Comparison of ENCODE assay signal across 1 cellular context in the genomic region with DNA sequence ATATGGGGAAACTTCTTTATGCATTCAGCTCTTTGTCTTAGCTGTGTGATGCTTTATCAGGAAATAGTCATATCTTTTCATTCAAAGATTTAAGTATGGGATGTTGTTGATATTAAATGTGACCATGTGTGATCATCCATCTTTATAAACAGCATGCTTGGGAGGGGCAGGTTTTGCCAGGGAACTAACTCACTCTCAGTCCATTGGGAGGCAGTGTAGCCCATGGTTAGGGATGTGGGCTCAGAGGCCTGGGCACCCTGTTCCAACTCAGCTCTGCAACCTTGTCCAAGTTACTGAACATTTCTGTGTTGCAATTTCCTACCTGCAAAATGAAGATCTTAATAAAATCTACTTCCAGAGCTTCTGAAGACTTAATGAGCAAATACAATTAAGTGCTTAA.
TF ChIP-seq lines count a peak whose summit lies in the region.

No MANE protein-coding gene starts in this region.

TF ChIP-seq in GM12878, 131 proteins besides CTCF, POLR2A, EP300 and RAD21 (continued from another document):
- no peak for TF ChIP-seq ZNF687 (IDR thresholded peaks at IDR 0.05)
